In genomic region chr7:30562498-30562897, GRCh38 we compare ENCODE assay signal across 10 cellular contexts. TPM values are rescaled to one million over a fixed set of nuclear protein-coding genes. Genes with fewer than 3 reads are reported as not detected.
DNase-seq lines count a peak whose midpoint lies in the region; ATAC-seq and TF ChIP-seq lines count a peak whose summit lies in the region.
"Had no signal": no experiment of that assay in that cellular context is flagged by ENCODE, and none has a peak within 500 bp of the region (broad histone marks: within the 10 kb centered on the region; RNA-seq: fewer than 3 reads in every experiment).

No MANE protein-coding gene starts in this region.

- H3K9me3 Mint-ChIP-seq in osteocyte (ENCODE audit: unreplicated experiment) = no peaks in the 10 kb centered on the region

- DNase-seq in HT-29 (ENCODE audit: low spot score) (peak; percentile 28), NCI-H748 treated with DMSO at 0.1 percent for 48 hours (lab: John Stamatoyannopoulos, UW) (peak; percentile 18), choroid plexus epithelial cell (ENCODE audit: low read depth) (peak; percentile 86), osteocyte (ENCODE audit: extremely low spot score, unreplicated experiment) (no peak), NCI-H2107 (lab: John Stamatoyannopoulos, UW) (no peak)
- DNase-seq in activated effector memory CD4-positive, alpha-beta T cell treated with anti-CD3 and anti-CD28 coated beads, Interleukin-2, amount 50 U/mL, for 16 hours = no peak
- DNase-seq: activated gamma-delta T cell, NCI-H187 treated with DMSO at 0.1 percent for 48 hours, SHP77 treated with DMSO at 0.1 percent for 48 hours had no signal

- TF ChIP-seq CTCF in choroid plexus epithelial cell (conservative IDR thresholded peaks at IDR 0.05; ENCODE audit: low read depth, low read length) = peak; percentile 57
- TF ChIP-seq CTCF in osteocyte (IDR thresholded peaks at IDR 0.05) = peak; percentile 16

- no peak overlapping the region for H3K4me3 Mint-ChIP-seq in osteocyte (ENCODE audit: unreplicated experiment)

- no peaks in the 10 kb centered on the region for H3K27me3 Mint-ChIP-seq in osteocyte (ENCODE audit: unreplicated experiment)

- H3K4me3 ChIP-seq in choroid plexus epithelial cell (ENCODE audit: low read depth, low read length) = no peak overlapping the region

- peaks cover 20% of the 10 kb centered on the region for H3K4me1 Mint-ChIP-seq in osteocyte (ENCODE audit: unreplicated experiment)

- peaks cover 11% of the 10 kb centered on the region for H3K36me3 Mint-ChIP-seq in osteocyte (ENCODE audit: unreplicated experiment)

- H3K27ac Mint-ChIP-seq in osteocyte (ENCODE audit: unreplicated experiment) = peak overlapping the region; percentile 17

- no peak for ATAC-seq in GM18870 (IDR thresholded peaks at IDR 0.05; ENCODE audit: unreplicated experiment)

RNA-seq across cellular contexts. Expression of gene GARS1, which starts 32.2 kb away (rescaled TPM):
- total RNA-seq in HT-29 (2014; rRNA removed; shearing (Covaris generic)) = 140 and 145 TPM in 2 replicates
- 320 and 346 TPM in 2 replicates for total RNA-seq in osteocyte

RNA-seq across cellular contexts. Expression of gene GGCT, which starts 57.9 kb away (rescaled TPM):
- total RNA-seq in HT-29 (2014; rRNA removed; shearing (Covaris generic)) = 123 TPM in 2 replicates
- total RNA-seq in osteocyte = 24.2 and 26.7 TPM in 2 replicates

Comparison
In these comparisons a context has a peak if more than half of its experiments do, and no peak if none do; other contexts are left out.
1. DNase-seq: peak in HT-29 (single experiment), NCI-H748 treated with DMSO at 0.1 percent for 48 hours (single experiment) and choroid plexus epithelial cell (single experiment); none in osteocyte (single experiment), NCI-H2107 (single experiment) and activated effector memory CD4-positive, alpha-beta T cell treated with anti-CD3 and anti-CD28 coated beads, Interleukin-2, amount 50 U/mL, for 16 hours (single experiment).